ENCODE assay signal across 11 cellular contexts in the genomic region with DNA sequence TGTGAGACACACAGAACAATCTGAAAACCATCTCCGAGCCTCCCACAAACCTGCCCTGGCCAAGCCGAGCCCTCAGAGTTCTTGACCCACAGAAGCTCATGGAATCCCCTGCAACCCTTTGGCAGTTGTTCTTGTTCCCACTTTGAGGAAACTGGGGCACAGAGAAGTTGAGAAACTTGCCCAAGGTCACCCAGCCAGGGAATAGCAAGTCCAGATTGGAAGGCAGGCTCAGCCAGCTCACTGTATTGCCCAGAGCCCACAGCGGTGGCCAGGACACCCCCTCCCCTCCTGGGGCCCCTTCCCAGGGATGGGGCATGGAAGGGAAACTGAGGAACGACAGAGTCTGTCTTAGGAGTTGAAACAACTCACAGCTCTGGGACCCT. TPM values are rescaled to one million over a fixed set of nuclear protein-coding genes. Genes with fewer than 3 reads are reported as not detected.
DNase-seq lines count a peak whose midpoint lies in the region; ATAC-seq, FAIRE-seq and TF ChIP-seq lines count a peak whose summit lies in the region.
"Had no signal": no experiment of that assay in that cellular context is flagged by ENCODE, and none has a peak within 500 bp of the region (broad histone marks: within the 10 kb centered on the region; RNA-seq: fewer than 3 reads in every experiment).

No MANE protein-coding gene starts in this region.

- H3K9me3 ChIP-seq in KOPT-K1 (ENCODE audit: insufficient read depth, low read length, poor library complexity, severe bottlenecking) (no peaks in the 10 kb centered on the region), endocrine pancreas (ENCODE audit: control insufficient read depth, low read length) (no peaks in the 10 kb centered on the region)

- ATAC-seq in GM19452 (IDR thresholded peaks at IDR 0.05; ENCODE audit: unreplicated experiment): no peak

- TF ChIP-seq CTCF in AG09309 (IDR thresholded peaks at IDR 0.05; ENCODE audit: control insufficient read depth, insufficient read depth, low read depth, low read length, missing control alignments) (no peak), neural crest cell (conservative IDR thresholded peaks at IDR 0.05) (no peak)

- no peak overlapping the region for H3K27ac Mint-ChIP-seq in neural crest cell (ENCODE audit: unreplicated experiment)

- H3K4me1 ChIP-seq in endocrine pancreas (ENCODE audit: control insufficient read depth, insufficient read depth, low read length): no peaks in the 10 kb centered on the region

- H3K27me3 ChIP-seq in endocrine pancreas (ENCODE audit: control insufficient read depth, insufficient read depth, low read length): no peaks in the 10 kb centered on the region

- H3K4me3 Mint-ChIP-seq in neural crest cell: peak overlapping the region; percentile 89

- peak overlapping the region; percentile 40 for H3K4me3 ChIP-seq in AG09309 (ENCODE audit: control insufficient read depth, low read depth, low read length)
- peak overlapping the region; percentile 2 for H3K4me3 ChIP-seq in endocrine pancreas (ENCODE audit: control insufficient read depth, insufficient read depth, low read length)

- H3K36me3 Mint-ChIP-seq in neural crest cell (ENCODE audit: low read depth): peaks cover 5% of the 10 kb centered on the region

- DNase-seq in AG09309 (ENCODE audit: low read depth): no peak
- no peak for DNase-seq in neural crest cell (ENCODE audit: low read depth, low spot score)
- DNase-seq in foreskin melanocyte: no peak
- DNase-seq in NCI-H748 treated with DMSO at 0.1 percent for 48 hours (lab: John Stamatoyannopoulos, UW): no peak
- DNase-seq in RCC 7860 (ENCODE audit: low spot score): no peak
- DNase-seq: GDM1, NCI-H1092 had no signal

- peaks cover 23% of the 10 kb centered on the region for H3K4me1 Mint-ChIP-seq in neural crest cell

- H3K9ac ChIP-seq in endocrine pancreas (ENCODE audit: control insufficient read depth, insufficient read depth, low read length): no peak overlapping the region

- peak overlapping the region; percentile 56 for H3K27ac ChIP-seq in KOPT-K1 (ENCODE audit: low read depth, low read length, poor library complexity, severe bottlenecking)

- FAIRE-seq in RCC 7860 (lab: Jason Lieb, UNC): no peak
- FAIRE-seq: TTC549 had no signal

- no peaks in the 10 kb centered on the region for H3K27me3 Mint-ChIP-seq in neural crest cell (ENCODE audit: low read depth)

- H3K36me3 ChIP-seq in KOPT-K1 (ENCODE audit: insufficient read depth, low read length): no peaks in the 10 kb centered on the region
- no peaks in the 10 kb centered on the region for H3K36me3 ChIP-seq in endocrine pancreas (ENCODE audit: control insufficient read depth, insufficient read depth, low read length)

- H3K9me3 Mint-ChIP-seq in neural crest cell: no peaks in the 10 kb centered on the region

RNA-seq across cellular contexts. Expression of a gene that starts 1.8 kb away (rescaled TPM):
- 19.3 and 19.9 TPM in 2 replicates for total RNA-seq in neural crest cell

RNA-seq across cellular contexts. Expression of a gene that starts 22.8 kb away (rescaled TPM):
- total RNA-seq in neural crest cell: 89.1 and 111 TPM in 2 replicates

RNA-seq across cellular contexts. Expression of a gene that starts 32.7 kb away (rescaled TPM):
- total RNA-seq in neural crest cell: 24.0 TPM in 2 replicates
